9 cellular contexts compared by ENCODE assay signal in the genomic region with DNA sequence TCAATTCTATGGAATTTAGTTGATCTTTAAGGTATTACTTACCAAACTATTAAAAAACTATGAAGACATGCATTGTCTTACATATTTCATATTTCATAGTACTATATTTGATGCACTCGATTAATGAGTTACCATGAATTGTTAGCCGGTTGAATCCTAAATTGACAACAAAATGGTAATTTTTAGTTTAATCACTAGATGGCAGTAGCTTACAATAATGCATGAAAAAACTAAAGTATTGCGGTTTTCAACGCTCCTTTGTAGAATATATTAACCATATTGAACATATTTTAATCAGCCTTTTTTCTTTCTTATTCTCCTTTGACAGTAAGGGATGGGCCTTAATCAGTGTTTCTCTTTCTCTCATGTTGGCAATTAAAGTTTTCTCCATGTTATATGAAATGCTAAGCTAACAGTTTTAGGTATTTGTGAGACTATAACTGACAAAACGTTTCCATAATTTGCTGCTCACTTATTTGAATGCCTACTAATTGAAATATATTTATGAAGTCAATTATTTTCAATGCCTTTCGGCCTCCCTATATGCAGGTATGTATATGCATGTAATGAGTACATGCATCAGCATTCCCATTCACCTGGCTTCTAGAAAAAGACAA. TPM values are rescaled to one million over a fixed set of nuclear protein-coding genes. Genes with fewer than 3 reads are reported as not detected.
DNase-seq lines count a peak whose midpoint lies in the region; ATAC-seq, FAIRE-seq and TF ChIP-seq lines count a peak whose summit lies in the region.
"Had no signal": no experiment of that assay in that cellular context is flagged by ENCODE, and none has a peak within 500 bp of the region (broad histone marks: within the 10 kb centered on the region; RNA-seq: fewer than 3 reads in every experiment).

No MANE protein-coding gene starts in this region.

- H3K36me3 ChIP-seq in heart right ventricle (no peaks in the 10 kb centered on the region), testis (ENCODE audit: low read depth, missing control alignments) (no peaks in the 10 kb centered on the region)

- TF ChIP-seq POLR2A in testis (IDR thresholded peaks at IDR 0.05): no peak

- peaks cover 0 to 22% (median 0%) of the 10 kb centered on the region in 9 donors for H3K4me1 ChIP-seq in heart right ventricle
- H3K4me1 ChIP-seq in testis: no peaks in the 10 kb centered on the region

- TF ChIP-seq CTCF in heart right ventricle (IDR thresholded peaks at IDR 0.05): peak; percentile 52 to 83 (median 66)
- TF ChIP-seq CTCF in testis (IDR thresholded peaks at IDR 0.05): peak in 2 of 3 experiments; percentile 9 to 56

- peaks cover 0 to 5% (median 0%) of the 10 kb centered on the region in 7 donors for H3K27me3 ChIP-seq in heart right ventricle
- no peaks in the 10 kb centered on the region for H3K27me3 ChIP-seq in testis

- ATAC-seq in GM21423 (IDR thresholded peaks at IDR 0.05; ENCODE audit: unreplicated experiment) (peak; percentile 37), heart right ventricle (peak in 3 of 8 donors; percentile 41 to 52 (median 43))

- DNase-seq in ELR (ENCODE audit: low read depth) (peak; percentile 81), NAMALWA (ENCODE audit: low spot score) (peak; percentile 79), heart right ventricle (no peak), testis (no peak), ureter (ENCODE audit: low spot score) (no peak), amniotic stem cell (lab: John Stamatoyannopoulos, UW) (no peak)

- H3K27ac ChIP-seq in heart right ventricle (no peak overlapping the region), testis (no peak overlapping the region)

- H3K4me3 ChIP-seq in heart right ventricle (no peak overlapping the region), testis (no peak overlapping the region)
- H3K4me3 ChIP-seq: skin epidermis had no signal

- 16 to 18% methylated on average over 6 of the region's 6 CpGs for WGBS in heart right ventricle, 2 donors
- 29 to 35% methylated on average over 6 of the region's 6 CpGs for WGBS in testis, 2 donors

- FAIRE-seq in TTC549 (lab: Jason Lieb, UNC): peak; percentile 95

- intact Hi-C loops in heart right ventricle (cut with DNase I) (loop anchor here in 7 of 10 donors (1.0 to 10.0 kb wide), 6 partner anchors 43 to 626 kb away; no protein-coding TSS in a partner anchor), testis (cut with DNase I; ENCODE audit: low total_unique reads) (no loop called here)

- H3K9me3 ChIP-seq in heart right ventricle (no peaks in the 10 kb centered on the region), testis (no peaks in the 10 kb centered on the region)

RNA-seq across cellular contexts. Expression of a gene that starts 48.5 kb away (rescaled TPM):
- total RNA-seq in heart right ventricle (10 to 100 TPM in 8 of 10 donors, 1 to 10 TPM in 2; 6.9 to 21.4 (median 12.9) TPM), testis (100 to 1,000 TPM in 1 of 2 donors, 10 to 100 TPM in 1; 60.8 to 153 TPM), ureter (22.6 TPM)
- polyA plus RNA-seq in heart right ventricle (10 to 100 TPM; 11.5 to 19.9 TPM), testis (ENCODE audit: insufficient read depth, low read depth, low replicate concordance) (344 TPM)

Comparison
In these comparisons a context has a peak if more than half of its experiments do, and no peak if none do; other contexts are left out.
1. DNase-seq: peak in ELR (single experiment) and NAMALWA (single experiment); none in heart right ventricle (0 of 2), testis (single experiment), ureter (single experiment) and amniotic stem cell (single experiment).